Comparison of ENCODE assay signal across 8 cellular contexts in genomic region chrX:73944582-73944947, GRCh38.
A peak's percentile ranks its signal among the peaks of the same experiment; 100 is the strongest.
DNase-seq lines count a peak whose midpoint lies in the region; TF ChIP-seq lines count a peak whose summit lies in the region.

No MANE protein-coding gene starts in this region.

- no peaks in the 10 kb centered on the region for H3K9me3 Mint-ChIP-seq in activated T-helper 2 cell treated with anti-CD3 and anti-CD28 coated beads, Interferon-gamma antibody, Interleukin-2, Interleukin-4, amounts not matched to agents 10 μg/mL and 5 μg/mL and 100 μg/mL, durations not matched to agents 14 hours and 24 hours and 36 hours

- peak overlapping the region; percentile 88 for H3K4me3 ChIP-seq in HAP-1
- peak overlapping the region; percentile 99 for H3K4me3 ChIP-seq in iPS-18a (ENCODE audit: low read length)
- H3K4me3 ChIP-seq in subcutaneous abdominal adipose tissue (ENCODE audit: low read depth in 1 of 5, low read length in 5 of 5), result peak overlapping the region; percentile 93 to 100 (median 100)

- H3K4me1 Mint-ChIP-seq in activated T-helper 2 cell treated with anti-CD3 and anti-CD28 coated beads, Interferon-gamma antibody, Interleukin-2, Interleukin-4, amounts not matched to agents 10 μg/mL and 5 μg/mL and 100 μg/mL, durations not matched to agents 14 hours and 24 hours and 36 hours (ENCODE audit: low read depth), result peaks cover 11% of the 10 kb centered on the region

- H3K27ac ChIP-seq in iPS-18a (ENCODE audit: low read length), result peak overlapping the region; percentile 99
- H3K27ac ChIP-seq in subcutaneous abdominal adipose tissue (ENCODE audit: low read depth, low read length), result peak overlapping the region; percentile 89

- H3K9me3 ChIP-seq in HAP-1, result no peaks in the 10 kb centered on the region
- H3K9me3 ChIP-seq in iPS-18a (ENCODE audit: control insufficient read depth, low read depth, low read length), result no peaks in the 10 kb centered on the region
- no peaks in the 10 kb centered on the region for H3K9me3 ChIP-seq in subcutaneous abdominal adipose tissue (ENCODE audit: control insufficient read depth in 5 of 5, low read length in 5 of 5)

- peak overlapping the region; percentile 89 for H3K27ac Mint-ChIP-seq in activated T-helper 2 cell treated with anti-CD3 and anti-CD28 coated beads, Interferon-gamma antibody, Interleukin-2, Interleukin-4, amounts not matched to agents 10 μg/mL and 5 μg/mL and 100 μg/mL, durations not matched to agents 14 hours and 24 hours and 36 hours

- in situ Hi-C loops in HAP-1 (cut with MboI; ENCODE audit: low sequenced_read_pairs), result no loop called here

- H3K9ac ChIP-seq in iPS-18a (ENCODE audit: low read length) (peak overlapping the region; percentile 100), subcutaneous abdominal adipose tissue (ENCODE audit: low read length in 5 of 5) (peak overlapping the region; percentile 92 to 96 (median 96))

- no peak for TF ChIP-seq CTCF in AG09319 (IDR thresholded peaks at IDR 0.05; ENCODE audit: low read depth, low read length)

- H3K36me3 Mint-ChIP-seq in activated T-helper 2 cell treated with anti-CD3 and anti-CD28 coated beads, Interferon-gamma antibody, Interleukin-2, Interleukin-4, amounts not matched to agents 10 μg/mL and 5 μg/mL and 100 μg/mL, durations not matched to agents 14 hours and 24 hours and 36 hours (ENCODE audit: low read depth), result peaks cover 24% of the 10 kb centered on the region

- H3K27me3 Mint-ChIP-seq in activated T-helper 2 cell treated with anti-CD3 and anti-CD28 coated beads, Interferon-gamma antibody, Interleukin-2, Interleukin-4, amounts not matched to agents 10 μg/mL and 5 μg/mL and 100 μg/mL, durations not matched to agents 14 hours and 24 hours and 36 hours (ENCODE audit: low read depth), result no peaks in the 10 kb centered on the region

- H3K4me3 Mint-ChIP-seq in activated T-helper 2 cell treated with anti-CD3 and anti-CD28 coated beads, Interferon-gamma antibody, Interleukin-2, Interleukin-4, amounts not matched to agents 10 μg/mL and 5 μg/mL and 100 μg/mL, durations not matched to agents 14 hours and 24 hours and 36 hours (ENCODE audit: low read depth), result peak overlapping the region; percentile 83

- H3K36me3 ChIP-seq in HAP-1 (replicated peaks) (peaks cover 31% of the 10 kb centered on the region), iPS-18a (ENCODE audit: control insufficient read depth, low read depth, low read length) (peaks cover 26% of the 10 kb centered on the region), subcutaneous abdominal adipose tissue (ENCODE audit: control insufficient read depth in 5 of 5, insufficient read depth in 5 of 5, low read length in 5 of 5) (peaks cover 3 to 13% (median 9%) of the 10 kb centered on the region in 5 donors)

- DNase-seq in AG09319 (ENCODE audit: extremely low read depth, low read depth) (peak; percentile 3), HAP-1 (ENCODE audit: low spot score in 2 of 2) (peak in 1 of 2 experiments; percentile 8), H4 (ENCODE audit: low spot score) (no peak), epidermal melanocyte (ENCODE audit: insufficient read length, low spot score) (no peak)
- no peak for DNase-seq in activated T-helper 2 cell treated with anti-CD3 and anti-CD28 coated beads, Interferon-gamma antibody, Interleukin-2, Interleukin-4, amounts not matched to agents 10 μg/mL and 5 μg/mL and 100 μg/mL, durations not matched to agents 14 hours and 24 hours and 36 hours (ENCODE audit: low spot score)
- DNase-seq in stimulated activated CD4-positive, alpha-beta T cell treated with anti-CD3 and anti-CD28 coated beads, Interleukin-4, amount 100 ng/mL, for 4 hours, result no peak

- intact Hi-C loops in activated T-helper 2 cell treated with anti-CD3 and anti-CD28 coated beads, Interferon-gamma antibody, Interleukin-2, Interleukin-4, amounts not matched to agents 10 μg/mL and 5 μg/mL and 100 μg/mL, durations not matched to agents 14 hours and 24 hours and 36 hours (cut with micrococcal nuclease), result loop anchor here (1.0 to 10.0 kb wide), 5 partner anchors 32 to 670 kb away; partner anchors contain the start of genes CHIC1 and RLIM

- H3K4me1 ChIP-seq in HAP-1 (peaks cover 10% of the 10 kb centered on the region), iPS-18a (ENCODE audit: control insufficient read depth, low read depth, low read length) (peaks cover 5% of the 10 kb centered on the region), subcutaneous abdominal adipose tissue (ENCODE audit: control insufficient read depth in 5 of 5, insufficient read depth in 5 of 5, low read length in 5 of 5) (peaks cover 0 to 22% (median 16%) of the 10 kb centered on the region in 5 donors)

- H3K27me3 ChIP-seq in HAP-1 (ENCODE audit: low read depth) (no peaks in the 10 kb centered on the region), iPS-18a (ENCODE audit: control insufficient read depth, insufficient read depth, low read length) (no peaks in the 10 kb centered on the region), subcutaneous abdominal adipose tissue (ENCODE audit: control insufficient read depth in 5 of 5, insufficient read depth in 4 of 5, low read length in 5 of 5) (no peaks in the 10 kb centered on the region)
